20 cellular contexts compared by ENCODE assay signal in genomic region chr12:109127533-109128242, GRCh38. TPM values are rescaled to one million over a fixed set of nuclear protein-coding genes. Genes with fewer than 3 reads are reported as not detected.
DNase-seq lines count a peak whose midpoint lies in the region; ATAC-seq and TF ChIP-seq lines count a peak whose summit lies in the region.
"Had no signal": no experiment of that assay in that cellular context is flagged by ENCODE, and none has a peak within 500 bp of the region (broad histone marks: within the 10 kb centered on the region; RNA-seq: fewer than 3 reads in every experiment).

No MANE protein-coding gene starts in this region.

- no peak for DNase-seq in right lobe of liver
- peak; percentile 58 for DNase-seq in myocyte (ENCODE audit: low read depth)
- DNase-seq in sciatic nerve (ENCODE audit: low spot score) = peak; percentile 22
- no peak for DNase-seq in suprapubic skin (ENCODE audit: low spot score in 2 of 2)
- DNase-seq in ACHN = no peak
- no peak for DNase-seq in foreskin keratinocyte
- DNase-seq: C1 segment of cervical spinal cord; CD4-positive, alpha-beta memory T cell; COR-L47; HCEC 1CT; KBM-7; MG63; NCI-H2029 treated with DMSO at 0.1 percent for 48 hours; NCI-H2227 treated with DMSO at 0.1 percent for 48 hours; NCI-H526 treated with DMSO at 0.1 percent for 48 hours; SHP77 treated with DMSO at 0.1 percent for 48 hours had no signal

- TF ChIP-seq EP300 in suprapubic skin (IDR thresholded peaks at IDR 0.05) = no peak

- in situ Hi-C loops in ACHN (cut with HindIII; ENCODE audit: low pct_ligation_motif_present, low pct_unique_long_range_greater_than_20kb, low sequenced_read_pairs) = no loop called here

- peaks cover 7 to 51% (median 41%) of the 10 kb centered on the region in 4 donors for H3K4me1 ChIP-seq in liver (ENCODE audit: control insufficient read depth in 4 of 4, insufficient read depth in 4 of 4, low read length in 3 of 4)
- H3K4me1 ChIP-seq in right lobe of liver = peaks cover 0 to 45% (median 19%) of the 10 kb centered on the region in 4 donors
- H3K4me1 ChIP-seq in suprapubic skin = peaks cover 16% of the 10 kb centered on the region
- no peaks in the 10 kb centered on the region for H3K4me1 ChIP-seq in foreskin keratinocyte

- H3K27me3 ChIP-seq in liver (ENCODE audit: control insufficient read depth in 4 of 4, insufficient read depth in 4 of 4, low read length in 3 of 4) = no peaks in the 10 kb centered on the region
- no peaks in the 10 kb centered on the region for H3K27me3 ChIP-seq in right lobe of liver
- H3K27me3 ChIP-seq in suprapubic skin = no peaks in the 10 kb centered on the region
- peaks cover 9% of the 10 kb centered on the region for H3K27me3 ChIP-seq in foreskin keratinocyte
- H3K27me3 ChIP-seq: MG63 had no signal

- H3K9me3 ChIP-seq in liver (ENCODE audit: control insufficient read depth in 4 of 4, low read length in 3 of 4) (no peaks in the 10 kb centered on the region), right lobe of liver (no peaks in the 10 kb centered on the region), suprapubic skin (no peaks in the 10 kb centered on the region)
- H3K9me3 ChIP-seq: MG63 had no signal

- no peak overlapping the region for H3K9ac ChIP-seq in liver (ENCODE audit: low read depth in 1 of 2, low read length in 2 of 2)

- TF ChIP-seq POLR2A in right lobe of liver (IDR thresholded peaks at IDR 0.05) (no peak), suprapubic skin (IDR thresholded peaks at IDR 0.05) (no peak)

- intact Hi-C loops in right lobe of liver (cut with DNase I) = no loop called here
- intact Hi-C loops in sciatic nerve (cut with DNase I) = no loop called here

- no peak overlapping the region for H3K4me3 ChIP-seq in liver (ENCODE audit: low read depth in 1 of 3, low read length in 3 of 3)
- H3K4me3 ChIP-seq in right lobe of liver = no peak overlapping the region
- no peak overlapping the region for H3K4me3 ChIP-seq in suprapubic skin
- H3K4me3 ChIP-seq: GM23338, MG63 had no signal

- H3K27ac ChIP-seq in liver (ENCODE audit: low read depth in 1 of 2, low read length in 2 of 2) (peak overlapping the region; percentile 13 to 38), right lobe of liver (peak overlapping the region in 1 of 3 donors; percentile 87), suprapubic skin (peak overlapping the region; percentile 14), foreskin keratinocyte (no peak overlapping the region)
- H3K27ac ChIP-seq: RWPE1 had no signal

- WGBS in liver = 74% methylated on average over 13 of the region's 13 CpGs
- WGBS in right lobe of liver (ENCODE audit: insufficient coverage, low coverage, low lambda C conversion rate, missing lambda C conversion rate) = 74% methylated on average over 11 of the region's 13 CpGs
- WGBS in suprapubic skin = 86% methylated on average over 13 of the region's 13 CpGs

- ATAC-seq in right lobe of liver (no peak), sciatic nerve (no peak), foreskin keratinocyte (no peak), GM21717 (IDR thresholded peaks at IDR 0.05; ENCODE audit: unreplicated experiment) (no peak)
- ATAC-seq: GM23338 had no signal

- H3K36me3 ChIP-seq in liver (ENCODE audit: control insufficient read depth in 4 of 4, insufficient read depth in 3 of 4, low read depth in 1 of 4, low read length in 3 of 4) (peaks cover 0 to 2% (median 0%) of the 10 kb centered on the region in 4 donors), right lobe of liver (no peaks in the 10 kb centered on the region), suprapubic skin (no peaks in the 10 kb centered on the region)
- H3K36me3 ChIP-seq: MG63 had no signal

- TF ChIP-seq CTCF in liver (IDR thresholded peaks at IDR 0.05; ENCODE audit: low read depth, low read length, missing input control) (no peak), right lobe of liver (IDR thresholded peaks at IDR 0.05) (no peak), suprapubic skin (IDR thresholded peaks at IDR 0.05) (no peak), foreskin keratinocyte (conservative IDR thresholded peaks at IDR 0.05) (no peak)

- TF ChIP-seq RAD21 in liver (IDR thresholded peaks at IDR 0.05) = no peak

TF ChIP-seq in liver, 16 proteins besides CTCF, POLR2A, EP300 and RAD21:
- TF ChIP-seq ATF3 (IDR thresholded peaks at IDR 0.05) (no peak), HNF4G (IDR thresholded peaks at IDR 0.05) (no peak), HNF4A (conservative IDR thresholded peaks at IDR 0.05) (peak in 1 of 2 donors; percentile 10), TAF1 (conservative IDR thresholded peaks at IDR 0.05) (no peak), SP1 (IDR thresholded peaks at IDR 0.05) (no peak)

RNA-seq across cellular contexts. Expression of gene ACACB, which starts 11.3 kb away (rescaled TPM):
- 100 to 1,000 TPM in 1 of 2 donors, 10 to 100 TPM in 1; 12.9 to 288 TPM for total RNA-seq in liver
- 10 to 100 TPM; 46.5 to 57.8 TPM for polyA plus RNA-seq in liver
- 100 to 1,000 TPM; 107 to 237 (median 187) TPM for total RNA-seq in right lobe of liver
- total RNA-seq in myocyte = 8.7 and 10.5 TPM in 2 replicates
- 5.5 TPM for polyA plus RNA-seq in myocyte (2012)
- total RNA-seq in sciatic nerve = 112 TPM
- total RNA-seq in suprapubic skin = 10 to 100 TPM; 19.2 to 90.8 (median 56.9) TPM
- 3.2 and 3.3 TPM in 2 replicates for total RNA-seq in foreskin keratinocyte
- polyA plus RNA-seq in foreskin keratinocyte = 0.53 and 0.56 TPM in 2 replicates

RNA-seq across cellular contexts. Expression of gene UNG, which starts 30.3 kb away (rescaled TPM):
- total RNA-seq in liver (10 to 100 TPM in 1 of 2 donors, 1 to 10 TPM in 1; 9.4 to 22.1 TPM), right lobe of liver (10 to 100 TPM; 16.3 to 42.7 (median 21.2) TPM), myocyte (29.8 and 36.0 TPM in 2 replicates), sciatic nerve (15.9 TPM), suprapubic skin (10 to 100 TPM; 17.9 to 43.9 (median 40.0) TPM), foreskin keratinocyte (53.1 and 54.8 TPM in 2 replicates)
- polyA plus RNA-seq in liver (10 to 100 TPM; 14.1 to 15.7 TPM), foreskin keratinocyte (45.3 and 52.3 TPM in 2 replicates)
- polyA plus RNA-seq in myocyte (2012) = 29.4 TPM

RNA-seq across cellular contexts. Expression of gene ALKBH2, which starts 34.4 kb away (rescaled TPM):
- 10 to 100 TPM in 1 of 2 donors, 1 to 10 TPM in 1; 6.8 to 24.2 TPM for total RNA-seq in liver
- 10 to 100 TPM; 15.7 to 24.7 TPM for polyA plus RNA-seq in liver
- total RNA-seq in right lobe of liver = 10 to 100 TPM in 4 of 6 experiments, 1 to 10 TPM in 2; 6.1 to 19.3 (median 17.1) TPM
- 9.3 and 16.1 TPM in 2 replicates for total RNA-seq in myocyte
- polyA plus RNA-seq in myocyte (2012) = 19.2 TPM
- total RNA-seq in sciatic nerve = 12.6 TPM
- 10 to 100 TPM; 18.8 to 36.0 (median 22.1) TPM for total RNA-seq in suprapubic skin
- 32.4 and 34.2 TPM in 2 replicates for total RNA-seq in foreskin keratinocyte
- polyA plus RNA-seq in foreskin keratinocyte = 39.1 and 40.1 TPM in 2 replicates

Comparison
In these comparisons a context has a peak if more than half of its experiments do, and no peak if none do; other contexts are left out.
1. DNase-seq: peak in myocyte (single experiment) and sciatic nerve (single experiment); none in right lobe of liver (0 of 3), suprapubic skin (0 of 2), ACHN (single experiment) and foreskin keratinocyte (0 of 2).